In genomic region chr14:99481745-99482099, GRCh38 we compare ENCODE assay signal across 7 cellular contexts. TPM values are rescaled to one million over a fixed set of nuclear protein-coding genes. Genes with fewer than 3 reads are reported as not detected.
DNase-seq lines count a peak whose midpoint lies in the region; ATAC-seq lines count a peak whose summit lies in the region.

No MANE protein-coding gene starts in this region.

- no peaks in the 10 kb centered on the region for H3K9me3 Mint-ChIP-seq in activated naive CD8-positive, alpha-beta T cell treated with anti-CD3 and anti-CD28 coated beads, Interleukin-2, amount 50 U/mL, for 24 hours

- no peaks in the 10 kb centered on the region for H3K9me3 ChIP-seq in iPS-18c (ENCODE audit: control insufficient read depth, insufficient read depth, low read length)

- H3K4me3 ChIP-seq in iPS-18c (ENCODE audit: insufficient read depth, low read depth, low read length), result peak overlapping the region; percentile 98

- ATAC-seq in activated naive CD8-positive, alpha-beta T cell treated with anti-CD3 and anti-CD28 coated beads, Interleukin-2, amount 50 U/mL, for 24 hours, result no peak
- no peak for ATAC-seq in stimulated activated naive CD8-positive, alpha-beta T cell treated with anti-CD3 and anti-CD28 coated beads, Interleukin-15, Interleukin-2, amounts not matched to agents 100 U/mL and 50 U/mL, for 24 hours
- no peak for ATAC-seq in GM18502 (IDR thresholded peaks at IDR 0.05; ENCODE audit: poor library complexity, unreplicated experiment)
- no peak for ATAC-seq in HG02981 (IDR thresholded peaks at IDR 0.05; ENCODE audit: unreplicated experiment)

- DNase-seq in ELF-1 (ENCODE audit: low read depth, low spot score) (peak; percentile 30), LHCN-M2 (ENCODE audit: low read depth) (peak; percentile 26)
- DNase-seq in activated naive CD8-positive, alpha-beta T cell treated with anti-CD3 and anti-CD28 coated beads, Interleukin-2, amount 50 U/mL, for 24 hours, result no peak
- peak; percentile 26 for DNase-seq in stimulated activated naive CD8-positive, alpha-beta T cell treated with anti-CD3 and anti-CD28 coated beads, Interleukin-15, Interleukin-2, amounts not matched to agents 100 U/mL and 50 U/mL, for 24 hours

- H3K4me3 Mint-ChIP-seq in activated naive CD8-positive, alpha-beta T cell treated with anti-CD3 and anti-CD28 coated beads, Interleukin-2, amount 50 U/mL, for 24 hours, result peak overlapping the region; percentile 94

- no peaks in the 10 kb centered on the region for H3K36me3 Mint-ChIP-seq in activated naive CD8-positive, alpha-beta T cell treated with anti-CD3 and anti-CD28 coated beads, Interleukin-2, amount 50 U/mL, for 24 hours (ENCODE audit: low read depth)

- peaks cover 56% of the 10 kb centered on the region for H3K4me1 Mint-ChIP-seq in activated naive CD8-positive, alpha-beta T cell treated with anti-CD3 and anti-CD28 coated beads, Interleukin-2, amount 50 U/mL, for 24 hours

- H3K27me3 Mint-ChIP-seq in activated naive CD8-positive, alpha-beta T cell treated with anti-CD3 and anti-CD28 coated beads, Interleukin-2, amount 50 U/mL, for 24 hours, result no peaks in the 10 kb centered on the region

- peak overlapping the region; percentile 96 for H3K27ac Mint-ChIP-seq in activated naive CD8-positive, alpha-beta T cell treated with anti-CD3 and anti-CD28 coated beads, Interleukin-2, amount 50 U/mL, for 24 hours

RNA-seq across cellular contexts. Expression of gene CCNK, which starts 0.5 kb away (rescaled TPM):
- total RNA-seq in LHCN-M2 (2014; rRNA removed), result 9.4 and 19.8 TPM in 2 replicates
- polyA plus RNA-seq in LHCN-M2 (2012), result 44.1 TPM

RNA-seq across cellular contexts. Expression of gene SETD3, which starts 1.1 kb away (rescaled TPM):
- total RNA-seq in LHCN-M2 (2014; rRNA removed), result 48.5 and 50.3 TPM in 2 replicates
- polyA plus RNA-seq in LHCN-M2 (2012), result 20.3 TPM
